8 cellular contexts compared by ENCODE assay signal in the genomic region with DNA sequence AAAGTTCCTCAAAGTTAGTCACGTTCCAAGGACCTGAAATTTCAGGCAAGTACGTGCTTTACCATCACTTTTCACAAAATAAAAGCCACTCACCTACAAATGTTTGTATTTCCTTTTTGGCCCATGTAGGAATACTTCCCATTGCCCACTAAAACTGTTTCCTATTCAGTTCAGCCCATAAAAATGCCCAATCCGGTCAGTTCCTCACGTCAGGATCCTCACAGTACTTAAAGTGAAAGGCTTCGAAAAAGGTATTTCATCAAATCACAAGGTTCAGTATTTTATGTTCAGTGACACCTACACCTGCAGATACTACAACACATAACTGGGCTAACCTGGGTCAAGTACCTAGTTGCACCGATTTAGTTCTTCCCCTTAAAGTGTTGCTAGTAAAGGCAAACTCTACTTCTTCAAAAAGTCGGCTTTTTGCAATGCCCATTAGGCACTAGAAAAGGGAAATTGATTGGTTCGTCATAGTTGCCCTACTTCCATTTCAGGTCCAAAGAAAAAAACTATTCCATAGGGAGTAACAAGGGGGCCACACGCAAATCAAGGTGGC. TPM values are rescaled to one million over a fixed set of nuclear protein-coding genes. Genes with fewer than 3 reads are reported as not detected.
DNase-seq lines count a peak whose midpoint lies in the region; ATAC-seq, FAIRE-seq and TF ChIP-seq lines count a peak whose summit lies in the region.

No MANE protein-coding gene starts in this region.

- DNase-seq in LHCN-M2 (ENCODE audit: low read depth) (peak; percentile 65), right cardiac atrium (no peak), sigmoid colon (no peak), islet precursor cell (no peak), GM19239 (ENCODE audit: insufficient read length, low spot score) (no peak), posterior vena cava (ENCODE audit: low spot score) (no peak)
- no peak for DNase-seq in activated T-helper 1 cell treated with anti-CD3 and anti-CD28 coated beads, Interleukin-12 subunit alpha, Interleukin-12 subunit beta, Interleukin-2, Interleukin-4 antibody, amounts not matched to agents 30 ng/mL and 10 ng/mL and 1 ng/mL, durations not matched to agents 14 hours and 24 hours and 36 hours (ENCODE audit: low spot score)

- 9% methylated on average over 9 of the region's 9 CpGs for WGBS in right cardiac atrium
- 1 to 7% methylated on average over 9 of the region's 9 CpGs for WGBS in sigmoid colon, 2 donors

- peaks cover 47% of the 10 kb centered on the region for H3K4me1 Mint-ChIP-seq in activated T-helper 1 cell treated with anti-CD3 and anti-CD28 coated beads, Interleukin-12 subunit alpha, Interleukin-12 subunit beta, Interleukin-2, Interleukin-4 antibody, amounts not matched to agents 30 ng/mL and 10 ng/mL and 1 ng/mL, durations not matched to agents 14 hours and 24 hours and 36 hours (ENCODE audit: low read depth)

- TF ChIP-seq CTCF in DOHH2 (IDR thresholded peaks at IDR 0.05; ENCODE audit: low read depth, low read length, poor library complexity, severe bottlenecking) (no peak), sigmoid colon (IDR thresholded peaks at IDR 0.05) (no peak)

- H3K27ac Mint-ChIP-seq in activated T-helper 1 cell treated with anti-CD3 and anti-CD28 coated beads, Interleukin-12 subunit alpha, Interleukin-12 subunit beta, Interleukin-2, Interleukin-4 antibody, amounts not matched to agents 30 ng/mL and 10 ng/mL and 1 ng/mL, durations not matched to agents 14 hours and 24 hours and 36 hours: peak overlapping the region; percentile 93

- no peaks in the 10 kb centered on the region for H4K20me1 ChIP-seq in DOHH2 (ENCODE audit: control insufficient read depth, insufficient read depth, low read depth, low read length)

- FAIRE-seq in GM19239 (lab: Jason Lieb, UNC): no peak

- peaks cover 76% of the 10 kb centered on the region for H3K79me2 ChIP-seq in DOHH2 (ENCODE audit: control insufficient read depth, low read length)

- peak overlapping the region; percentile 92 for H3K4me3 Mint-ChIP-seq in activated T-helper 1 cell treated with anti-CD3 and anti-CD28 coated beads, Interleukin-12 subunit alpha, Interleukin-12 subunit beta, Interleukin-2, Interleukin-4 antibody, amounts not matched to agents 30 ng/mL and 10 ng/mL and 1 ng/mL, durations not matched to agents 14 hours and 24 hours and 36 hours

- ATAC-seq in right cardiac atrium: no peak

- H3F3A ChIP-seq in DOHH2 (ENCODE audit: control insufficient read depth, insufficient read depth): peaks cover 25% of the 10 kb centered on the region

- H3K27ac ChIP-seq in DOHH2 (ENCODE audit: low read depth, low read length): peak overlapping the region; percentile 71
- peak overlapping the region; percentile 87 for H3K27ac ChIP-seq in right cardiac atrium (ENCODE audit: low read length)
- H3K27ac ChIP-seq in sigmoid colon: peak overlapping the region; percentile 89 to 97 (median 96)

- H3K27me3 ChIP-seq in DOHH2 (ENCODE audit: control insufficient read depth, low read length) (no peaks in the 10 kb centered on the region), right cardiac atrium (ENCODE audit: control insufficient read depth, insufficient read depth) (no peaks in the 10 kb centered on the region), sigmoid colon (no peaks in the 10 kb centered on the region)

- peak overlapping the region; percentile 86 for H3K4me3 ChIP-seq in DOHH2 (ENCODE audit: low read length)
- peak overlapping the region; percentile 77 for H3K4me3 ChIP-seq in right cardiac atrium (ENCODE audit: low read length)
- H3K4me3 ChIP-seq in sigmoid colon: peak overlapping the region; percentile 70 to 91 (median 78)

- no peaks in the 10 kb centered on the region for H3K9me3 ChIP-seq in DOHH2 (ENCODE audit: control insufficient read depth, insufficient read depth, low read length)
- H3K9me3 ChIP-seq in right cardiac atrium (ENCODE audit: control insufficient read depth, low read length): no peaks in the 10 kb centered on the region
- H3K9me3 ChIP-seq in sigmoid colon: no peaks in the 10 kb centered on the region

- H3K4me1 ChIP-seq in DOHH2 (ENCODE audit: control insufficient read depth, low read length) (peaks cover 55% of the 10 kb centered on the region), right cardiac atrium (ENCODE audit: control insufficient read depth, insufficient read depth, low read length) (no peaks in the 10 kb centered on the region), sigmoid colon (peaks cover 0 to 38% (median 29%) of the 10 kb centered on the region in 4 donors)

- peak overlapping the region; percentile 80 for H3K4me2 ChIP-seq in DOHH2 (ENCODE audit: low read length)

- TF ChIP-seq EP300 in sigmoid colon (IDR thresholded peaks at IDR 0.05): no peak

- peaks cover 11% of the 10 kb centered on the region for H3K36me3 Mint-ChIP-seq in activated T-helper 1 cell treated with anti-CD3 and anti-CD28 coated beads, Interleukin-12 subunit alpha, Interleukin-12 subunit beta, Interleukin-2, Interleukin-4 antibody, amounts not matched to agents 30 ng/mL and 10 ng/mL and 1 ng/mL, durations not matched to agents 14 hours and 24 hours and 36 hours (ENCODE audit: low read depth)

- TF ChIP-seq POLR2A in sigmoid colon (IDR thresholded peaks at IDR 0.05): no peak

- intact Hi-C loops in activated T-helper 1 cell treated with anti-CD3 and anti-CD28 coated beads, Interleukin-12 subunit alpha, Interleukin-12 subunit beta, Interleukin-2, Interleukin-4 antibody, amounts not matched to agents 30 ng/mL and 10 ng/mL and 1 ng/mL, durations not matched to agents 14 hours and 24 hours and 36 hours (cut with micrococcal nuclease): loop anchor here (10.0 kb wide), 1 partner anchor 644 kb away; a partner anchor contains a TSS
- intact Hi-C loops in right cardiac atrium (cut with DNase I) (no loop called here), sigmoid colon (cut with DNase I) (no loop called here), posterior vena cava (cut with DNase I) (no loop called here)

- no peaks in the 10 kb centered on the region for H3K9me2 ChIP-seq in DOHH2 (replicated peaks; ENCODE audit: control insufficient read depth, low read length)

- no peaks in the 10 kb centered on the region for H3K9me3 Mint-ChIP-seq in activated T-helper 1 cell treated with anti-CD3 and anti-CD28 coated beads, Interleukin-12 subunit alpha, Interleukin-12 subunit beta, Interleukin-2, Interleukin-4 antibody, amounts not matched to agents 30 ng/mL and 10 ng/mL and 1 ng/mL, durations not matched to agents 14 hours and 24 hours and 36 hours

- peaks cover 7% of the 10 kb centered on the region for H3K27me3 Mint-ChIP-seq in activated T-helper 1 cell treated with anti-CD3 and anti-CD28 coated beads, Interleukin-12 subunit alpha, Interleukin-12 subunit beta, Interleukin-2, Interleukin-4 antibody, amounts not matched to agents 30 ng/mL and 10 ng/mL and 1 ng/mL, durations not matched to agents 14 hours and 24 hours and 36 hours (ENCODE audit: insufficient read depth)

- H3K36me3 ChIP-seq in DOHH2 (ENCODE audit: control insufficient read depth, low read length) (peaks cover 19% of the 10 kb centered on the region; the same call in 1 of the 2 replicates), sigmoid colon (no peaks in the 10 kb centered on the region)

RNA-seq across cellular contexts. Expression of a gene that starts 1.1 kb away (rescaled TPM):
- 65.8 and 81.9 TPM in 2 replicates for total RNA-seq in LHCN-M2 (2014; rRNA removed)
- polyA plus RNA-seq in LHCN-M2 (2012): 8.7 TPM
- total RNA-seq in activated T-helper 1 cell treated with anti-CD3 and anti-CD28 coated beads, Interleukin-12 subunit alpha, Interleukin-12 subunit beta, Interleukin-2, Interleukin-4 antibody, amounts not matched to agents 30 ng/mL and 10 ng/mL and 1 ng/mL, durations not matched to agents 14 hours and 24 hours and 36 hours: 27.3 and 27.6 TPM in 2 replicates
- total RNA-seq in right cardiac atrium: 10 to 100 TPM; 41.9 to 50.8 (median 47.9) TPM
- 11.4 TPM for polyA plus RNA-seq in right cardiac atrium
- total RNA-seq in sigmoid colon: 10 to 100 TPM; 43.8 to 80.9 (median 52.0) TPM
- polyA plus RNA-seq in sigmoid colon: 10 to 100 TPM in 2 of 3 donors, 1 to 10 TPM in 1; 9.6 to 12.1 (median 10.2) TPM
- total RNA-seq in posterior vena cava: 10 to 100 TPM; 50.6 to 51.2 TPM
